17 cellular contexts compared by ENCODE assay signal in genomic region chr7:103915958-103916357, GRCh38.
DNase-seq lines count a peak whose midpoint lies in the region; ATAC-seq and TF ChIP-seq lines count a peak whose summit lies in the region.
"Had no signal": no experiment of that assay in that cellular context is flagged by ENCODE, and none has a peak within 500 bp of the region (broad histone marks: within the 10 kb centered on the region; RNA-seq: fewer than 3 reads in every experiment).

No MANE protein-coding gene starts in this region.

- H3K36me3 ChIP-seq in breast epithelium (no peaks in the 10 kb centered on the region), vagina (no peaks in the 10 kb centered on the region)

- POLR2A ChIA-PET in MCF 10A (lab: Yijun Ruan, JAX) = no interaction called here

- CTCF ChIA-PET in MCF 10A (lab: Yijun Ruan, JAX) = interaction anchor here (0.6 kb wide), 1 partner anchor 137 kb away, joined by 3 read pairs; no protein-coding TSS in a partner anchor

- no peaks in the 10 kb centered on the region for H3K9me3 Mint-ChIP-seq in MCF 10A (ENCODE audit: unreplicated experiment)
- no peaks in the 10 kb centered on the region for H3K9me3 Mint-ChIP-seq in stimulated activated effector memory CD8-positive, alpha-beta T cell treated with anti-CD3 and anti-CD28 coated beads, Interleukin-12 subunit alpha, Interleukin-12 subunit beta, amount 100 ng/mL, for 72 hours
- H3K9me3 Mint-ChIP-seq: activated naive CD8-positive, alpha-beta T cell treated with anti-CD3 and anti-CD28 coated beads, Interleukin-2, amount 10 ng/mL, durations not matched to agents 7 days and 5 days; activated T-cell treated with anti-CD3 and anti-CD28 coated beads, Interleukin-2, amount 50 U/mL, for 4 hours had no signal

- TF ChIP-seq CTCF in MCF 10A (IDR thresholded peaks at IDR 0.05; ENCODE audit: unreplicated experiment) (no peak), breast epithelium (IDR thresholded peaks at IDR 0.05) (no peak), vagina (IDR thresholded peaks at IDR 0.05) (no peak)

- H3K27me3 ChIP-seq in breast epithelium (no peaks in the 10 kb centered on the region), vagina (no peaks in the 10 kb centered on the region)
- H3K27me3 ChIP-seq: hepatocyte had no signal

- BruUV-seq in MCF 10A (replicated peaks; lab: Mats Ljungman, UMichigan) = no TSS peak

- DNase-seq in MCF 10A (ENCODE audit: unreplicated experiment) (peak; percentile 35), breast epithelium (ENCODE audit: low spot score in 2 of 2) (no peak), NCI-H460 (ENCODE audit: extremely low read depth, low read depth) (peak; percentile 31), erythroblast (lab: John Stamatoyannopoulos, UW) (peak; percentile 51 to 85), OCI-M2 (lab: John Stamatoyannopoulos, UW; ENCODE audit: unreplicated experiment) (no peak), vagina (ENCODE audit: extremely low spot score in 2 of 2) (no peak)
- no peak for DNase-seq in stimulated activated effector memory CD8-positive, alpha-beta T cell treated with anti-CD3 and anti-CD28 coated beads, Interleukin-12 subunit alpha, Interleukin-12 subunit beta, amount 100 ng/mL, for 72 hours (ENCODE audit: low spot score in 2 of 2)
- DNase-seq: activated naive CD8-positive, alpha-beta T cell treated with anti-CD3 and anti-CD28 coated beads, Interleukin-2, amount 10 ng/mL, durations not matched to agents 7 days and 5 days; activated T-cell treated with anti-CD3 and anti-CD28 coated beads, Interleukin-2, amount 50 U/mL, for 4 hours; AML-193; DMS79 treated with DMSO at 0.1 percent for 48 hours; left colon; NCI-H526; RPMI8226; stimulated activated naive CD4-positive, alpha-beta T cell had no signal

- no peaks in the 10 kb centered on the region for H3K36me3 Mint-ChIP-seq in MCF 10A (ENCODE audit: insufficient read depth, unreplicated experiment)
- H3K36me3 Mint-ChIP-seq in stimulated activated effector memory CD8-positive, alpha-beta T cell treated with anti-CD3 and anti-CD28 coated beads, Interleukin-12 subunit alpha, Interleukin-12 subunit beta, amount 100 ng/mL, for 72 hours = no peaks in the 10 kb centered on the region
- H3K36me3 Mint-ChIP-seq: activated naive CD8-positive, alpha-beta T cell treated with anti-CD3 and anti-CD28 coated beads, Interleukin-2, amount 10 ng/mL, durations not matched to agents 7 days and 5 days had no signal

- H3K4me3 Mint-ChIP-seq in MCF 10A (ENCODE audit: unreplicated experiment) = no peak overlapping the region
- no peak overlapping the region for H3K4me3 Mint-ChIP-seq in stimulated activated effector memory CD8-positive, alpha-beta T cell treated with anti-CD3 and anti-CD28 coated beads, Interleukin-12 subunit alpha, Interleukin-12 subunit beta, amount 100 ng/mL, for 72 hours
- H3K4me3 Mint-ChIP-seq: activated naive CD8-positive, alpha-beta T cell treated with anti-CD3 and anti-CD28 coated beads, Interleukin-2, amount 10 ng/mL, durations not matched to agents 7 days and 5 days; activated T-cell treated with anti-CD3 and anti-CD28 coated beads, Interleukin-2, amount 50 U/mL, for 4 hours had no signal

- H3K4me1 ChIP-seq in breast epithelium (no peaks in the 10 kb centered on the region), vagina (no peaks in the 10 kb centered on the region)

- TF ChIP-seq POLR2A in breast epithelium (IDR thresholded peaks at IDR 0.05) (no peak), erythroblast (IDR thresholded peaks at IDR 0.05; ENCODE audit: low read length) (no peak), vagina (IDR thresholded peaks at IDR 0.05) (no peak)

- ATAC-seq in stimulated activated effector memory CD8-positive, alpha-beta T cell treated with anti-CD3 and anti-CD28 coated beads, Interleukin-12 subunit alpha, Interleukin-12 subunit beta, amount 100 ng/mL, for 72 hours = peak; percentile 46
- no peak for ATAC-seq in HG03135 (IDR thresholded peaks at IDR 0.05; ENCODE audit: unreplicated experiment)
- ATAC-seq: activated T-cell treated with anti-CD3 and anti-CD28 coated beads, Interleukin-2, amount 50 U/mL, for 4 hours; left colon had no signal

- no peaks in the 10 kb centered on the region for H3K9me3 ChIP-seq in breast epithelium
- H3K9me3 ChIP-seq in vagina = no peaks in the 10 kb centered on the region

- intact Hi-C loops in MCF 10A (cut with micrococcal nuclease) (no loop called here), breast epithelium (cut with DNase I; ENCODE audit: low total_unique reads) (no loop called here), vagina (cut with DNase I) (no loop called here)

- H3K27ac Mint-ChIP-seq in MCF 10A (ENCODE audit: low read depth, unreplicated experiment) = no peak overlapping the region
- H3K27ac Mint-ChIP-seq in stimulated activated effector memory CD8-positive, alpha-beta T cell treated with anti-CD3 and anti-CD28 coated beads, Interleukin-12 subunit alpha, Interleukin-12 subunit beta, amount 100 ng/mL, for 72 hours = no peak overlapping the region
- H3K27ac Mint-ChIP-seq: activated naive CD8-positive, alpha-beta T cell treated with anti-CD3 and anti-CD28 coated beads, Interleukin-2, amount 10 ng/mL, durations not matched to agents 7 days and 5 days had no signal

- no peak overlapping the region for H3K27ac ChIP-seq in breast epithelium
- no peak overlapping the region for H3K27ac ChIP-seq in vagina
- H3K27ac ChIP-seq: hepatocyte had no signal

- H3K4me1 Mint-ChIP-seq in MCF 10A (ENCODE audit: insufficient read depth, unreplicated experiment) = no peaks in the 10 kb centered on the region
- H3K4me1 Mint-ChIP-seq in stimulated activated effector memory CD8-positive, alpha-beta T cell treated with anti-CD3 and anti-CD28 coated beads, Interleukin-12 subunit alpha, Interleukin-12 subunit beta, amount 100 ng/mL, for 72 hours = no peaks in the 10 kb centered on the region
- H3K4me1 Mint-ChIP-seq: activated naive CD8-positive, alpha-beta T cell treated with anti-CD3 and anti-CD28 coated beads, Interleukin-2, amount 10 ng/mL, durations not matched to agents 7 days and 5 days had no signal

- H3K27me3 Mint-ChIP-seq in MCF 10A (ENCODE audit: insufficient read depth, unreplicated experiment) = peaks cover 64% of the 10 kb centered on the region

- no peak overlapping the region for H3K4me3 ChIP-seq in breast epithelium
- H3K4me3 ChIP-seq in vagina = no peak overlapping the region
- H3K4me3 ChIP-seq: hepatocyte had no signal

Comparison
In these comparisons a context has a peak if more than half of its experiments do, and no peak if none do; other contexts are left out.
1. DNase-seq: peak in MCF 10A (single experiment), NCI-H460 (single experiment) and erythroblast (2 of 2); none in breast epithelium (0 of 2), stimulated activated effector memory CD8-positive, alpha-beta T cell treated with anti-CD3 and anti-CD28 coated beads, Interleukin-12 subunit alpha, Interleukin-12 subunit beta, amount 100 ng/mL, for 72 hours (0 of 2), OCI-M2 (single experiment) and vagina (0 of 2).